ENCODE assay signal across 1 cellular context in the genomic region with DNA sequence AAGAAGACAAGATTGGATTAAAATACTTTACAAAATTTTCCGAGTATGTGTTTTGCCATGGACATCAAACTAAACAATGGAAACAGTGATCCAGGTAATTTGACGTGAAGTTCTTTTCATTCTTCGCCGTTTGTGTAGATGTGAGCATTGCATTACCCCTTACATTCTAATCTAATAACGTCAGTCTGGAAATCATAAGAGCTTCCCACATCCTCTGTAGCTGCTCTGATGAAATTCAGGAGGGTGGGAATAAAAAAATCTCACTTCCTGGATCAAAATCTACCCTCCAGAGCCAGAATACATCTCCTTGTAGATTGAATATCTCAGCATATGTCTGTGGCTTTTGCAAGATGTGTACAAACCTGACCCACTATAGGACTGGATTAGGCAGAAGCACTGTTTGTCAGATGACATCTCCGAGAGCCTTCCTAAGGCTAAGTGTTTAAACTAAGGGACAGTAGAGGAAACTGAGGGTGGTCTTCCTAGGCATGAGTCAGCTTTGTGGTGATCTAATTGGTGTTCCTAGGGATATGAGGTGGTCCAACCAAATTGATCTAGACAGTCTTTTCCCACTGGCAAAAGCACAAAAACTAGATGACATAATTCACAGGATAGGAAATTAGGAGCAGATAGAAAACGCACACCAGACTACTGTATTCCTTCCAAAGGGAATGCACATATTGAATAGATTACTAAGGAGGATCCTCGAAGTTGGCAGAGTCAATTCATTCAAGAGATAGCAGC.
TF ChIP-seq lines count a peak whose summit lies in the region.

No MANE protein-coding gene starts in this region.

TF ChIP-seq in IMR-90, 13 proteins besides CTCF, POLR2A, EP300 and RAD21 (continued from another document):
- no peak for TF ChIP-seq RCOR1 (IDR thresholded peaks at IDR 0.05; ENCODE audit: insufficient replicate concordance, low read length)
